ENCODE assay signal across 1 cellular context in genomic region chr12:120642086-120642485, GRCh38.
TF ChIP-seq lines count a peak whose summit lies in the region.

No MANE protein-coding gene starts in this region.

TF ChIP-seq in WTC11, 78 proteins besides CTCF, POLR2A, EP300 and RAD21 (continued from another document):
- TF ChIP-seq AFF4 (CRISPR knock-in tag; IDR thresholded peaks at IDR 0.05; ENCODE audit: borderline replicate concordance) (no peak), EMX1 (CRISPR knock-in tag; IDR thresholded peaks at IDR 0.05) (no peak), ZBTB21 (CRISPR knock-in tag; IDR thresholded peaks at IDR 0.05; ENCODE audit: borderline replicate concordance) (no peak), JAZF1 (CRISPR knock-in tag; IDR thresholded peaks at IDR 0.05) (no peak), TP53 (CRISPR knock-in tag; IDR thresholded peaks at IDR 0.05) (no peak), PRRX2 (CRISPR knock-in tag; IDR thresholded peaks at IDR 0.05) (no peak), NR2C2 (CRISPR knock-in tag; IDR thresholded peaks at IDR 0.05) (no peak), ATF1 (CRISPR knock-in tag; IDR thresholded peaks at IDR 0.05) (no peak), NFYB (CRISPR knock-in tag; conservative IDR thresholded peaks at IDR 0.05; ENCODE audit: low read depth) (no peak), ATF6 (CRISPR knock-in tag; IDR thresholded peaks at IDR 0.05) (no peak), SOX15 (CRISPR knock-in tag; IDR thresholded peaks at IDR 0.05) (no peak), KAT7 (CRISPR knock-in tag; IDR thresholded peaks at IDR 0.05; ENCODE audit: borderline replicate concordance) (no peak), GRHL2 (CRISPR knock-in tag; IDR thresholded peaks at IDR 0.05; ENCODE audit: insufficient replicate concordance, severe bottlenecking) (no peak)
